ENCODE assay signal across 1 cellular context in the genomic region with DNA sequence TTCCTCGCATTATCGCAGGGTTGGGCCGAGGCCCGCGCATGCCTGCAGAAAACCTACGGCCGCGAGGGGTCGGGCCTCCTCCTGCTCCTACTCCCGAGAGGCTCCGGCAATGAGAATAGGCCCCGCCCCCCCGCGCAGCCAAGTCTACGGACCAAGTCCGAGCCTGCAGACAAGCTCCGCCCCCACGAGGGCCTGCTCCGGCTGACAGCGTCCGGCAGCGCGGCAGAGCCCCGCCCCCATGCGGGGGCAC.
TF ChIP-seq lines count a peak whose summit lies in the region.

No MANE protein-coding gene starts in this region.

TF ChIP-seq in HEK293, 187 proteins besides CTCF, POLR2A, EP300 and RAD21 (continued from another document):
- TF ChIP-seq, protein P1, sequence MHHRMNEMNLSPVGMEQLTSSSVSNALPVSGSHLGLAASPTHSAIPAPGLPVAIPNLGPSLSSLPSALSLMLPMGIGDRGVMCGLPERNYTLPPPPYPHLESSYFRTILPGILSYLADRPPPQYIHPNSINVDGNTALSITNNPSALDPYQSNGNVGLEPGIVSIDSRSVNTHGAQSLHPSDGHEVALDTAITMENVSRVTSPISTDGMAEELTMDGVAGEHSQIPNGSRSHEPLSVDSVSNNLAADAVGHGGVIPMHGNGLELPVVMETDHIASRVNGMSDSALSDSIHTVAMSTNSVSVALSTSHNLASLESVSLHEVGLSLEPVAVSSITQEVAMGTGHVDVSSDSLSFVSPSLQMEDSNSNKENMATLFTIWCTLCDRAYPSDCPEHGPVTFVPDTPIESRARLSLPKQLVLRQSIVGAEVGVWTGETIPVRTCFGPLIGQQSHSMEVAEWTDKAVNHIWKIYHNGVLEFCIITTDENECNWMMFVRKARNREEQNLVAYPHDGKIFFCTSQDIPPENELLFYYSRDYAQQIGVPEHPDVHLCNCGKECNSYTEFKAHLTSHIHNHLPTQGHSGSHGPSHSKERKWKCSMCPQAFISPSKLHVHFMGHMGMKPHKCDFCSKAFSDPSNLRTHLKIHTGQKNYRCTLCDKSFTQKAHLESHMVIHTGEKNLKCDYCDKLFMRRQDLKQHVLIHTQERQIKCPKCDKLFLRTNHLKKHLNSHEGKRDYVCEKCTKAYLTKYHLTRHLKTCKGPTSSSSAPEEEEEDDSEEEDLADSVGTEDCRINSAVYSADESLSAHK (tag by site-specific recombination; IDR thresholded peaks at IDR 0.05), result no peak
- peak; percentile 22; the same call in 1 of the 2 replicates for TF ChIP-seq EGR2 (tag by site-specific recombination; IDR thresholded peaks at IDR 0.05; ENCODE audit: low read depth)
- TF ChIP-seq SP2 (tag by site-specific recombination; IDR thresholded peaks at IDR 0.05), result peak; percentile 98
- TF ChIP-seq, protein P2, sequence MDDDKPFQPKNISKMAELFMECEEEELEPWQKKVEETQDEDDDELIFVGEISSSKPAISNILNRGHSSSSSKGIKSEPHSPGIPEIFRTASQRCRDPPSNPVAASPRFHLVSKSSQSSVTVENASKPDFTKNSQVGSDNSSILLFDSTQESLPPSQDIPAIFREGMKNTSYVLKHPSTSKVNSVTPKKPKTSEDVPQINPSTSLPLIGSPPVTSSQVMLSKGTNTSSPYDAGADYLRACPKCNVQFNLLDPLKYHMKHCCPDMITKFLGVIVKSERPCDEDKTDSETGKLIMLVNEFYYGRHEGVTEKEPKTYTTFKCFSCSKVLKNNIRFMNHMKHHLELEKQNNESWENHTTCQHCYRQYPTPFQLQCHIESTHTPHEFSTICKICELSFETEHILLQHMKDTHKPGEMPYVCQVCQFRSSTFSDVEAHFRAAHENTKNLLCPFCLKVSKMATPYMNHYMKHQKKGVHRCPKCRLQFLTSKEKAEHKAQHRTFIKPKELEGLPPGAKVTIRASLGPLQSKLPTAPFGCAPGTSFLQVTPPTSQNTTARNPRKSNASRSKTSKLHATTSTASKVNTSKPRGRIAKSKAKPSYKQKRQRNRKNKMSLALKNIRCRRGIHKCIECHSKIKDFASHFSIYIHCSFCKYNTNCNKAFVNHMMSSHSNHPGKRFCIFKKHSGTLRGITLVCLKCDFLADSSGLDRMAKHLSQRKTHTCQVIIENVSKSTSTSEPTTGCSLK (tag by site-specific recombination; IDR thresholded peaks at IDR 0.05), result no peak
- peak; percentile 90 for TF ChIP-seq SP3 (tag by site-specific recombination; IDR thresholded peaks at IDR 0.05)
- TF ChIP-seq GLIS2 (tag by site-specific recombination; IDR thresholded peaks at IDR 0.05), result peak; percentile 93
- TF ChIP-seq ZNF274 (IDR thresholded peaks at IDR 0.05; ENCODE audit: low read length), result no peak
- no peak for TF ChIP-seq ZNF274 (tag by site-specific recombination; IDR thresholded peaks at IDR 0.05; ENCODE audit: borderline replicate concordance)
- TF ChIP-seq WT1 (tag by site-specific recombination; IDR thresholded peaks at IDR 0.05), result no peak
- TF ChIP-seq ZNF623 (tag by site-specific recombination; IDR thresholded peaks at IDR 0.05), result no peak
- TF ChIP-seq ZNF157 (tag by site-specific recombination; IDR thresholded peaks at IDR 0.05), result no peak
- peak; percentile 97 for TF ChIP-seq KLF10 (tag by site-specific recombination; IDR thresholded peaks at IDR 0.05)
- 0 out of 2 replicates have a peak, but pooled peaks have one; percentile 50 for TF ChIP-seq ZFHX2 (tag by site-specific recombination; conservative IDR thresholded peaks at IDR 0.05)
- 0 out of 2 replicates have a peak, but pooled peaks have one; percentile 90 for TF ChIP-seq ZNF561 (tag by site-specific recombination; IDR thresholded peaks at IDR 0.05; ENCODE audit: borderline replicate concordance)
- TF ChIP-seq TCF7L2 (IDR thresholded peaks at IDR 0.05; ENCODE audit: borderline replicate concordance, low read depth, low read length), result no peak
- no peak for TF ChIP-seq SETDB1 (IDR thresholded peaks at IDR 0.05; ENCODE audit: insufficient read length, low read length)
